In genomic region chr17:42268236-42268635, GRCh38 we compare ENCODE assay signal across 1 cellular context.
TF ChIP-seq lines count a peak whose summit lies in the region.

No MANE protein-coding gene starts in this region.

TF ChIP-seq in K562, 482 proteins besides CTCF, POLR2A, EP300 and RAD21 (continued from another document):
- no peak for TF ChIP-seq GTF3C2 (IDR thresholded peaks at IDR 0.05; ENCODE audit: borderline replicate concordance, extremely low read depth, insufficient read length)
- TF ChIP-seq ESRRA (IDR thresholded peaks at IDR 0.05; ENCODE audit: borderline replicate concordance, low read depth) = no peak
- no peak for TF ChIP-seq NR1H2 (CRISPR knock-in tag; IDR thresholded peaks at IDR 0.05)
- TF ChIP-seq CREB3 (tag; conservative IDR thresholded peaks at IDR 0.05; ENCODE audit: low read depth) = no peak
- no peak for TF ChIP-seq TARDBP (IDR thresholded peaks at IDR 0.05)
- peak; percentile 45 for TF ChIP-seq MEIS2 (IDR thresholded peaks at IDR 0.05; ENCODE audit: partially characterized antibody)
- TF ChIP-seq SMARCA5 (IDR thresholded peaks at IDR 0.05) = no peak
- TF ChIP-seq NBN (IDR thresholded peaks at IDR 0.05; ENCODE audit: low read depth) = no peak
- no peak for TF ChIP-seq ZC3H8 (IDR thresholded peaks at IDR 0.05)
